ENCODE assay signal across 9 cellular contexts in genomic region chr2:73235315-73236028, GRCh38. TPM values are rescaled to one million over a fixed set of nuclear protein-coding genes. Genes with fewer than 3 reads are reported as not detected.
A peak's percentile ranks its signal among the peaks of the same experiment; 100 is the strongest.
DNase-seq lines count a peak whose midpoint lies in the region; ATAC-seq and TF ChIP-seq lines count a peak whose summit lies in the region.
"Had no signal": no experiment of that assay in that cellular context is flagged by ENCODE, and none has a peak within 500 bp of the region (broad histone marks: within the 10 kb centered on the region; RNA-seq: fewer than 3 reads in every experiment).

No MANE protein-coding gene starts in this region.

- intact Hi-C loops in left lung (cut with DNase I) = no loop called here

- H3K27me3 Mint-ChIP-seq in activated T-cell treated with anti-CD3 and anti-CD28 coated beads, Interleukin-2, amount 50 U/mL, for 72 hours (ENCODE audit: low read depth) = no peaks in the 10 kb centered on the region
- no peaks in the 10 kb centered on the region for H3K27me3 Mint-ChIP-seq in activated naive CD8-positive, alpha-beta T cell treated with anti-CD3 and anti-CD28 coated beads, Interleukin-2, amount 10 ng/mL, durations not matched to agents 7 days and 5 days

- H3K36me3 ChIP-seq in left lung = peaks cover 0 to 19% of the 10 kb centered on the region in 2 donors
- peaks cover 0 to 17% (median 6%) of the 10 kb centered on the region in 3 donors for H3K36me3 ChIP-seq in tibial nerve

- H3K4me3 ChIP-seq in left lung = peak overlapping the region; percentile 66 to 74
- peak overlapping the region; percentile 49 to 80 (median 69) for H3K4me3 ChIP-seq in tibial nerve

- H3K4me3 Mint-ChIP-seq in activated T-cell treated with anti-CD3 and anti-CD28 coated beads, Interleukin-2, amount 50 U/mL, for 72 hours = peak overlapping the region; percentile 96 to 97
- H3K4me3 Mint-ChIP-seq in activated naive CD8-positive, alpha-beta T cell treated with anti-CD3 and anti-CD28 coated beads, Interleukin-2, amount 10 ng/mL, durations not matched to agents 7 days and 5 days = peak overlapping the region; percentile 94

- no peak for ATAC-seq in activated T-cell treated with anti-CD3 and anti-CD28 coated beads, Interleukin-2, amount 50 U/mL, for 72 hours (replicated peaks in 1 of 2)
- ATAC-seq in activated naive CD8-positive, alpha-beta T cell treated with anti-CD3 and anti-CD28 coated beads, Interleukin-2, amount 10 ng/mL, durations not matched to agents 7 days and 5 days (ENCODE audit: low read depth) = no peak
- ATAC-seq in left lung = no peak
- no peak for ATAC-seq in HG03342 (IDR thresholded peaks at IDR 0.05; ENCODE audit: unreplicated experiment)

- POLR2A ChIA-PET in activated naive CD8-positive, alpha-beta T cell treated with anti-CD3 and anti-CD28 coated beads, Interleukin-2, amount 10 ng/mL, durations not matched to agents 7 days and 5 days (lab: Charles Lee) = interaction anchor here (0.7 to 3.2 kb wide), 9 partner anchors 11 to 1100 kb away, joined by 3 to 14 read pairs (median 5); partner anchors contain the start of genes EGR4 and FBXO41

- TF ChIP-seq EP300 in tibial nerve (IDR thresholded peaks at IDR 0.05) = no peak

- H3K27ac ChIP-seq in left lung (no peak overlapping the region), tibial nerve (peak overlapping the region in 1 of 4 donors; percentile 95)

- H3K36me3 Mint-ChIP-seq in activated T-cell treated with anti-CD3 and anti-CD28 coated beads, Interleukin-2, amount 50 U/mL, for 72 hours (ENCODE audit: insufficient read depth in 2 of 2) = peaks cover 8 to 11% of the 10 kb centered on the region in 2 donors
- peaks cover 14% of the 10 kb centered on the region for H3K36me3 Mint-ChIP-seq in activated naive CD8-positive, alpha-beta T cell treated with anti-CD3 and anti-CD28 coated beads, Interleukin-2, amount 10 ng/mL, durations not matched to agents 7 days and 5 days

- no peak for DNase-seq in activated T-cell treated with anti-CD3 and anti-CD28 coated beads, Interleukin-2, amount 50 U/mL, for 72 hours
- DNase-seq in activated T-cell treated with anti-CD3 and anti-CD28 coated beads for 4 hours (no peak), left lung (no peak), tibial nerve (ENCODE audit: low spot score in 2 of 2) (no peak), NCI-H69 (lab: John Stamatoyannopoulos, UW) (no peak), kidney tubule cell (ENCODE audit: low spot score) (no peak)
- no peak for DNase-seq in activated naive CD8-positive, alpha-beta T cell treated with anti-CD3 and anti-CD28 coated beads, Interleukin-2, amount 10 ng/mL, durations not matched to agents 7 days and 5 days
- DNase-seq: DMS153 had no signal

- no peaks in the 10 kb centered on the region for H3K9me3 Mint-ChIP-seq in activated T-cell treated with anti-CD3 and anti-CD28 coated beads, Interleukin-2, amount 50 U/mL, for 72 hours
- no peaks in the 10 kb centered on the region for H3K9me3 Mint-ChIP-seq in activated naive CD8-positive, alpha-beta T cell treated with anti-CD3 and anti-CD28 coated beads, Interleukin-2, amount 10 ng/mL, durations not matched to agents 7 days and 5 days

- H3K27me3 ChIP-seq in left lung (no peaks in the 10 kb centered on the region), tibial nerve (no peaks in the 10 kb centered on the region)

- peaks cover 47% of the 10 kb centered on the region for H3K4me1 Mint-ChIP-seq in activated T-cell treated with anti-CD3 and anti-CD28 coated beads, Interleukin-2, amount 50 U/mL, for 72 hours (ENCODE audit: low read depth)
- H3K4me1 Mint-ChIP-seq in activated naive CD8-positive, alpha-beta T cell treated with anti-CD3 and anti-CD28 coated beads, Interleukin-2, amount 10 ng/mL, durations not matched to agents 7 days and 5 days = peaks cover 34% of the 10 kb centered on the region

- 68 to 69% methylated on average over 11 of the region's 11 CpGs for WGBS in tibial nerve, 2 donors

- TF ChIP-seq POLR2A in tibial nerve (IDR thresholded peaks at IDR 0.05) = no peak

- H3K27ac Mint-ChIP-seq in activated T-cell treated with anti-CD3 and anti-CD28 coated beads, Interleukin-2, amount 50 U/mL, for 72 hours = peak overlapping the region; percentile 96
- peak overlapping the region; percentile 88 for H3K27ac Mint-ChIP-seq in activated naive CD8-positive, alpha-beta T cell treated with anti-CD3 and anti-CD28 coated beads, Interleukin-2, amount 10 ng/mL, durations not matched to agents 7 days and 5 days

- no peaks in the 10 kb centered on the region for H3K9me3 ChIP-seq in left lung
- no peaks in the 10 kb centered on the region for H3K9me3 ChIP-seq in tibial nerve

- no peak for TF ChIP-seq CTCF in left lung (IDR thresholded peaks at IDR 0.05)
- TF ChIP-seq CTCF in tibial nerve (IDR thresholded peaks at IDR 0.05) = no peak

- H3K4me1 ChIP-seq in left lung (peaks cover 29 to 56% of the 10 kb centered on the region in 2 donors), tibial nerve (peaks cover 0 to 57% (median 7%) of the 10 kb centered on the region in 4 donors)

RNA-seq across cellular contexts. Expression of gene CCT7, which starts 1.4 kb away (rescaled TPM):
- 100 to 1,000 TPM; 305 to 384 TPM for total RNA-seq in activated T-cell treated with anti-CD3 and anti-CD28 coated beads, Interleukin-2, amount 50 U/mL, for 72 hours
- total RNA-seq in activated naive CD8-positive, alpha-beta T cell treated with anti-CD3 and anti-CD28 coated beads, Interleukin-2, amount 10 ng/mL, durations not matched to agents 7 days and 5 days = 100 to 1,000 TPM; 243 to 271 TPM
- total RNA-seq in left lung (100 to 1,000 TPM; 177 to 226 TPM), tibial nerve (100 to 1,000 TPM; 194 to 245 (median 212) TPM)

RNA-seq across cellular contexts. Expression of gene PRADC1, which starts 2.4 kb away (rescaled TPM):
- total RNA-seq in activated T-cell treated with anti-CD3 and anti-CD28 coated beads, Interleukin-2, amount 50 U/mL, for 72 hours = 10 to 100 TPM; 15.0 to 17.3 TPM
- total RNA-seq in activated naive CD8-positive, alpha-beta T cell treated with anti-CD3 and anti-CD28 coated beads, Interleukin-2, amount 10 ng/mL, durations not matched to agents 7 days and 5 days = 10 to 100 TPM; 11.6 to 12.5 TPM
- total RNA-seq in left lung (10 to 100 TPM; 23.1 to 23.3 TPM), tibial nerve (10 to 100 TPM; 14.4 to 31.5 (median 21.5) TPM)

RNA-seq across cellular contexts. Expression of gene SMYD5, which starts 21.4 kb away (rescaled TPM):
- total RNA-seq in activated T-cell treated with anti-CD3 and anti-CD28 coated beads, Interleukin-2, amount 50 U/mL, for 72 hours = 10 to 100 TPM; 32.5 to 35.4 TPM
- 10 to 100 TPM; 18.2 to 26.9 TPM for total RNA-seq in activated naive CD8-positive, alpha-beta T cell treated with anti-CD3 and anti-CD28 coated beads, Interleukin-2, amount 10 ng/mL, durations not matched to agents 7 days and 5 days
- 10 to 100 TPM; 12.1 to 18.0 TPM for total RNA-seq in left lung
- 10 to 100 TPM; 13.8 to 32.4 (median 18.7) TPM for total RNA-seq in tibial nerve

RNA-seq across cellular contexts. Expression of gene NOTO, which starts 33.1 kb away (rescaled TPM):
- not detected for total RNA-seq in activated T-cell treated with anti-CD3 and anti-CD28 coated beads, Interleukin-2, amount 50 U/mL, for 72 hours
- total RNA-seq in activated naive CD8-positive, alpha-beta T cell treated with anti-CD3 and anti-CD28 coated beads, Interleukin-2, amount 10 ng/mL, durations not matched to agents 7 days and 5 days = not detected
- total RNA-seq in left lung (not detected), tibial nerve (not detected)

RNA-seq across cellular contexts. Expression of gene FBXO41, which starts 48.8 kb away (rescaled TPM):
- 10 to 100 TPM; 19.8 to 22.9 TPM for total RNA-seq in activated T-cell treated with anti-CD3 and anti-CD28 coated beads, Interleukin-2, amount 50 U/mL, for 72 hours
- total RNA-seq in activated naive CD8-positive, alpha-beta T cell treated with anti-CD3 and anti-CD28 coated beads, Interleukin-2, amount 10 ng/mL, durations not matched to agents 7 days and 5 days = 10 to 100 TPM; 33.6 to 35.7 TPM
- total RNA-seq in left lung (1 to 10 TPM; 2.4 to 3.5 TPM), tibial nerve (10 to 100 TPM in 1 of 4 donors, 1 to 10 TPM in 2, under 1 TPM in 1; 0.84 to 13.9 (median 4.4) TPM)
